ENCODE assay signal across 8 cellular contexts in genomic region chr5:171420429-171421231, GRCh38.
A peak's percentile ranks its signal among the peaks of the same experiment; 100 is the strongest.
DNase-seq lines count a peak whose midpoint lies in the region; ATAC-seq lines count a peak whose summit lies in the region.

No MANE protein-coding gene starts in this region.

- H3K27ac ChIP-seq in caudate nucleus (ENCODE audit: low read depth, low read length), result no peak overlapping the region

- no peak for ATAC-seq in stimulated activated effector memory CD8-positive, alpha-beta T cell treated with anti-CD3 and anti-CD28 coated beads, Interleukin-12 subunit alpha, Interleukin-12 subunit beta, amount 100 ng/mL, for 72 hours
- no peak for ATAC-seq in HG03159 (IDR thresholded peaks at IDR 0.05; ENCODE audit: unreplicated experiment)

- H3K36me3 Mint-ChIP-seq in stimulated activated effector memory CD8-positive, alpha-beta T cell treated with anti-CD3 and anti-CD28 coated beads, Interleukin-12 subunit alpha, Interleukin-12 subunit beta, amount 100 ng/mL, for 72 hours, result peaks cover 3% of the 10 kb centered on the region

- no peaks in the 10 kb centered on the region for H3K9me3 Mint-ChIP-seq in stimulated activated effector memory CD8-positive, alpha-beta T cell treated with anti-CD3 and anti-CD28 coated beads, Interleukin-12 subunit alpha, Interleukin-12 subunit beta, amount 100 ng/mL, for 72 hours

- H3K27ac Mint-ChIP-seq in stimulated activated effector memory CD8-positive, alpha-beta T cell treated with anti-CD3 and anti-CD28 coated beads, Interleukin-12 subunit alpha, Interleukin-12 subunit beta, amount 100 ng/mL, for 72 hours, result no peak overlapping the region

- DNase-seq in AG20443 (ENCODE audit: low spot score) (peak; percentile 79), NCI-H1105 (lab: John Stamatoyannopoulos, UW) (peak; percentile 63), caudate nucleus (lab: John Stamatoyannopoulos, UW) (peak in 40 of 61 donors; percentile 5 to 87 (median 28)), kidney tubule cell (ENCODE audit: low spot score) (peak; percentile 55), T-helper 9 cell (no peak)
- DNase-seq in stimulated activated effector memory CD8-positive, alpha-beta T cell treated with anti-CD3 and anti-CD28 coated beads, Interleukin-12 subunit alpha, Interleukin-12 subunit beta, amount 100 ng/mL, for 72 hours (ENCODE audit: low spot score in 2 of 2), result no peak
- DNase-seq in activated CD4-positive, alpha-beta T cell treated with anti-CD3 and anti-CD28 coated beads for 4 hours, result no peak

- peaks cover 11% of the 10 kb centered on the region for H3K4me1 Mint-ChIP-seq in stimulated activated effector memory CD8-positive, alpha-beta T cell treated with anti-CD3 and anti-CD28 coated beads, Interleukin-12 subunit alpha, Interleukin-12 subunit beta, amount 100 ng/mL, for 72 hours

- H3K4me3 Mint-ChIP-seq in stimulated activated effector memory CD8-positive, alpha-beta T cell treated with anti-CD3 and anti-CD28 coated beads, Interleukin-12 subunit alpha, Interleukin-12 subunit beta, amount 100 ng/mL, for 72 hours, result peak overlapping the region; percentile 54

Comparison
In these comparisons a context has a peak if more than half of its experiments do, and no peak if none do; other contexts are left out.
1. DNase-seq: peak in AG20443 (single experiment), NCI-H1105 (single experiment), caudate nucleus (40 of 61) and kidney tubule cell (single experiment); none in stimulated activated effector memory CD8-positive, alpha-beta T cell treated with anti-CD3 and anti-CD28 coated beads, Interleukin-12 subunit alpha, Interleukin-12 subunit beta, amount 100 ng/mL, for 72 hours (0 of 2), T-helper 9 cell (single experiment) and activated CD4-positive, alpha-beta T cell treated with anti-CD3 and anti-CD28 coated beads for 4 hours (0 of 2).